ENCODE assay signal across 14 cellular contexts in genomic region chr6:43935921-43936320, GRCh38.
DNase-seq lines count a peak whose midpoint lies in the region; ATAC-seq and TF ChIP-seq lines count a peak whose summit lies in the region.
"Had no signal": no experiment of that assay in that cellular context is flagged by ENCODE, and none has a peak within 500 bp of the region (broad histone marks: within the 10 kb centered on the region; RNA-seq: fewer than 3 reads in every experiment).

No MANE protein-coding gene starts in this region.

- no peak for ATAC-seq in activated CD4-positive, CD25-positive, alpha-beta regulatory T cell treated with anti-CD3 and anti-CD28 coated beads, Interleukin-2, amount 50 U/mL, for 24 hours
- ATAC-seq in HG03457 (IDR thresholded peaks at IDR 0.05; ENCODE audit: unreplicated experiment) (no peak), GM19328 (IDR thresholded peaks at IDR 0.05; ENCODE audit: unreplicated experiment) (no peak)

- 76 to 79% methylated on average over 3 of the region's 3 CpGs for WGBS in sigmoid colon, 2 donors

- peaks cover 0 to 11% (median 0%) of the 10 kb centered on the region in 4 donors for H3K4me1 ChIP-seq in sigmoid colon

- no peak for TF ChIP-seq POLR2A in sigmoid colon (IDR thresholded peaks at IDR 0.05)

- H3K4me1 Mint-ChIP-seq in activated CD4-positive, alpha-beta T cell treated with anti-CD3 and anti-CD28 coated beads, Interleukin-2, amount 10 ng/mL, durations not matched to agents 24 days and 14 days, result no peaks in the 10 kb centered on the region

- TF ChIP-seq EP300 in sigmoid colon (IDR thresholded peaks at IDR 0.05), result no peak

- H3K4me3 ChIP-seq in sigmoid colon, result no peak overlapping the region

- no peaks in the 10 kb centered on the region for H3K36me3 ChIP-seq in sigmoid colon

- no peaks in the 10 kb centered on the region for H3K27me3 ChIP-seq in sigmoid colon

- TF ChIP-seq CTCF in sigmoid colon (IDR thresholded peaks at IDR 0.05), result no peak

- no peaks in the 10 kb centered on the region for H3K9me3 ChIP-seq in sigmoid colon

- no peak overlapping the region for H3K27ac ChIP-seq in sigmoid colon
- H3K27ac ChIP-seq: 22Rv1 had no signal

- no peak overlapping the region for H3K27ac Mint-ChIP-seq in activated CD4-positive, alpha-beta T cell treated with anti-CD3 and anti-CD28 coated beads, Interleukin-2, amount 10 ng/mL, durations not matched to agents 24 days and 14 days

- no peaks in the 10 kb centered on the region for H3K36me3 Mint-ChIP-seq in activated CD4-positive, alpha-beta T cell treated with anti-CD3 and anti-CD28 coated beads, Interleukin-2, amount 10 ng/mL, durations not matched to agents 24 days and 14 days (ENCODE audit: low read depth)

- H3K4me3 Mint-ChIP-seq in activated CD4-positive, alpha-beta T cell treated with anti-CD3 and anti-CD28 coated beads, Interleukin-2, amount 10 ng/mL, durations not matched to agents 24 days and 14 days, result no peak overlapping the region

- no peaks in the 10 kb centered on the region for H3K9me3 Mint-ChIP-seq in activated CD4-positive, alpha-beta T cell treated with anti-CD3 and anti-CD28 coated beads, Interleukin-2, amount 10 ng/mL, durations not matched to agents 24 days and 14 days

- peak; percentile 1 for DNase-seq in activated CD4-positive, CD25-positive, alpha-beta regulatory T cell treated with anti-CD3 and anti-CD28 coated beads, Interleukin-2, amount 50 U/mL, for 72 hours
- DNase-seq in NCI-H526 (lab: John Stamatoyannopoulos, UW) (peak; percentile 74 to 78), mesenteric fat pad (ENCODE audit: low spot score) (peak; percentile 43), sigmoid colon (peak; percentile 13)
- DNase-seq in activated CD4-positive, alpha-beta T cell treated with anti-CD3 and anti-CD28 coated beads, Interleukin-2, amount 10 ng/mL, durations not matched to agents 24 days and 14 days, result no peak
- DNase-seq: NCI-H1105 treated with DMSO at 0.1 percent for 48 hours, NCI-H1694, NCI-H774, OCI-M1, SHP77 had no signal

- intact Hi-C loops in sigmoid colon (cut with DNase I), result no loop called here
- intact Hi-C loops in activated CD4-positive, alpha-beta T cell treated with anti-CD3 and anti-CD28 coated beads, Interleukin-2, amount 10 ng/mL, durations not matched to agents 24 days and 14 days (cut with micrococcal nuclease), result no loop called here

- no peaks in the 10 kb centered on the region for H3K27me3 Mint-ChIP-seq in activated CD4-positive, alpha-beta T cell treated with anti-CD3 and anti-CD28 coated beads, Interleukin-2, amount 10 ng/mL, durations not matched to agents 24 days and 14 days
